22 cellular contexts compared by ENCODE assay signal in genomic region chr6:130889423-130889822, GRCh38.
DNase-seq lines count a peak whose midpoint lies in the region; ATAC-seq, FAIRE-seq and TF ChIP-seq lines count a peak whose summit lies in the region.
"Had no signal": no experiment of that assay in that cellular context is flagged by ENCODE, and none has a peak within 500 bp of the region (broad histone marks: within the 10 kb centered on the region; RNA-seq: fewer than 3 reads in every experiment).

No MANE protein-coding gene starts in this region.

- no peaks in the 10 kb centered on the region for H3K27me3 ChIP-seq in Karpas-422 (ENCODE audit: low read length)
- H3K27me3 ChIP-seq: BLaER1 had no signal

- no peak for TF ChIP-seq POLR2A in GM12892 (IDR thresholded peaks at IDR 0.05; ENCODE audit: low read depth, low read length)

- no peaks in the 10 kb centered on the region for H3K36me3 ChIP-seq in Karpas-422 (ENCODE audit: insufficient read depth, low read length)

- ATAC-seq in HG03378 (IDR thresholded peaks at IDR 0.05; ENCODE audit: unreplicated experiment) (no peak), T-cell (replicated peaks in 1 of 4) (no peak)

- CTCF ChIA-PET in T-cell (lab: Charles Lee) = interaction anchor here (0.6 to 1.5 kb wide), 8 partner anchors 227 to 1023 kb away, joined by 3 to 7 read pairs (median 3); no protein-coding TSS in a partner anchor

- no peaks in the 10 kb centered on the region for H4K20me1 ChIP-seq in Karpas-422 (ENCODE audit: insufficient read depth, low read depth, low read length)
- H4K20me1 ChIP-seq: BLaER1 had no signal

- H3K4me1 Mint-ChIP-seq in T-cell = no peaks in the 10 kb centered on the region
- H3K4me1 Mint-ChIP-seq: CD4-positive, CD25-positive, alpha-beta regulatory T cell; CD8-positive, alpha-beta memory T cell had no signal

- peak; percentile 76 for FAIRE-seq in A204.1 (lab: Jason Lieb, UNC)
- peak; percentile 40 for FAIRE-seq in GM12892 (lab: Jason Lieb, UNC)
- FAIRE-seq in TTC549 (lab: Jason Lieb, UNC) = peak; percentile 34
- FAIRE-seq in frontal cortex (lab: Jason Lieb, UNC) = peak; percentile 15
- FAIRE-seq: D721Med, GM12891, H54 had no signal

- H3K27ac ChIP-seq in Karpas-422 (ENCODE audit: low read length) = no peak overlapping the region
- H3K27ac ChIP-seq: BLaER1, C4-2B had no signal

- no peak overlapping the region for H2AFZ ChIP-seq in Karpas-422 (ENCODE audit: low read length)

- H3K36me3 Mint-ChIP-seq in T-cell = peaks cover 9% of the 10 kb centered on the region

- H3K4me2 ChIP-seq in Karpas-422 (ENCODE audit: low read depth, low read length, poor library complexity, severe bottlenecking) = no peak overlapping the region
- H3K4me2 ChIP-seq: BLaER1 had no signal

- POLR2A ChIA-PET in T-cell (lab: Charles Lee) = no interaction called here

- no peaks in the 10 kb centered on the region for H3K9me3 Mint-ChIP-seq in T-cell
- H3K9me3 Mint-ChIP-seq: CD4-positive, CD25-positive, alpha-beta regulatory T cell; CD8-positive, alpha-beta memory T cell; HFFc6 had no signal

- no peaks in the 10 kb centered on the region for H3K9me2 ChIP-seq in Karpas-422 (replicated peaks; ENCODE audit: insufficient read depth, low read length)

- no peaks in the 10 kb centered on the region for H3K9me3 ChIP-seq in Karpas-422 (ENCODE audit: low read length)
- H3K9me3 ChIP-seq: BLaER1, HAP-1 had no signal

- DNase-seq in GM12892 (ENCODE audit: insufficient read length) (no peak), frontal cortex (ENCODE audit: low spot score in 2 of 2) (no peak), Karpas-422 (no peak), T-cell (no peak)
- DNase-seq: 8988T; CD4-positive, CD25-positive, alpha-beta regulatory T cell; CD8-positive, alpha-beta memory T cell; DMS53; DMS79 treated with DMSO at 0.1 percent for 48 hours; GF-D8; GOT3; HFFc6 had no signal

- no peaks in the 10 kb centered on the region for H3K4me1 ChIP-seq in Karpas-422 (ENCODE audit: low read length)
- H3K4me1 ChIP-seq: BLaER1, HAP-1 had no signal

- H3K9ac ChIP-seq in Karpas-422 (ENCODE audit: low read length) = no peak overlapping the region
- H3K9ac ChIP-seq: BLaER1 had no signal

- no peak overlapping the region for H3K4me3 ChIP-seq in Karpas-422 (ENCODE audit: low read length)
- H3K4me3 ChIP-seq: BLaER1, HAP-1 had no signal

- H3K27me3 Mint-ChIP-seq in T-cell = no peaks in the 10 kb centered on the region
- H3K27me3 Mint-ChIP-seq: B cell had no signal

- H3K4me3 Mint-ChIP-seq in T-cell = no peak overlapping the region
- H3K4me3 Mint-ChIP-seq: B cell; CD4-positive, CD25-positive, alpha-beta regulatory T cell; CD8-positive, alpha-beta memory T cell; HFFc6 had no signal

- no peak overlapping the region for H3K27ac Mint-ChIP-seq in T-cell
- H3K27ac Mint-ChIP-seq: B cell; CD4-positive, CD25-positive, alpha-beta regulatory T cell; CD8-positive, alpha-beta memory T cell; HFFc6 had no signal

- no peaks in the 10 kb centered on the region for H3K79me2 ChIP-seq in Karpas-422 (ENCODE audit: low read length)
